ENCODE assay signal across 8 cellular contexts in genomic region chr7:91264083-91264923, GRCh38. TPM values are rescaled to one million over a fixed set of nuclear protein-coding genes. Genes with fewer than 3 reads are reported as not detected.
DNase-seq lines count a peak whose midpoint lies in the region; ATAC-seq and TF ChIP-seq lines count a peak whose summit lies in the region.

Gene FZD1 (plus strand): TSS chr7:91264433. CDS start chr7:91264881, 448 bp downstream.

- H3K9me3 ChIP-seq in ectodermal cell (ENCODE audit: control insufficient read depth, low read length): no peaks in the 10 kb centered on the region

- H3K4me1 ChIP-seq in ectodermal cell (ENCODE audit: control insufficient read depth, insufficient read depth, low read length): peaks cover 11% of the 10 kb centered on the region

- peak within 1 kb of the TSS; percentile 77 for H3K27ac ChIP-seq in ectodermal cell (ENCODE audit: insufficient read depth, low read depth, low read length, poor library complexity, severe bottlenecking)

- H3K4me3 ChIP-seq in BJ (ENCODE audit: low read depth, low read length) (peak within 1 kb of the TSS; percentile 49), WI38 (ENCODE audit: low read depth, low read length) (peak within 1 kb of the TSS; percentile 73), ectodermal cell (ENCODE audit: insufficient read depth, low read depth, low read length) (peak within 1 kb of the TSS; percentile 68), lower leg skin (ENCODE audit: low read depth, poor library complexity, severe bottlenecking) (peak within 1 kb of the TSS; percentile 95)

- DNase-seq in BJ (ENCODE audit: low read depth): peak; percentile 87
- peak; percentile 98 for DNase-seq in NCI-H2171 treated with DMSO at 0.1 percent for 48 hours (lab: John Stamatoyannopoulos, UW)
- peak; percentile 96 to 99 for DNase-seq in lower leg skin (ENCODE audit: low spot score in 2 of 2)
- DNase-seq in stimulated activated CD4-positive, alpha-beta T cell treated with anti-CD3 and anti-CD28 coated beads, Interleukin-4, amount 100 ng/mL, for 1 hour: peak; percentile 60

- H3K27me3 ChIP-seq in BJ (ENCODE audit: control insufficient read depth, insufficient read depth, low read length): no peaks in the 10 kb centered on the region
- H3K27me3 ChIP-seq in ectodermal cell (ENCODE audit: control insufficient read depth, insufficient read depth, low read length, poor library complexity, severe bottlenecking): peaks cover 54% of the 10 kb centered on the region

- TF ChIP-seq POLR2A in lower leg skin (IDR thresholded peaks at IDR 0.05): no peak

- POLR2A ChIA-PET in BJ (lab: Charles Lee): no interaction called here

- intact Hi-C loops in lower leg skin (cut with DNase I; ENCODE audit: low total_unique reads): no loop called here

- H3K36me3 ChIP-seq in BJ (ENCODE audit: control insufficient read depth, insufficient read depth, low read length) (no peaks in the 10 kb centered on the region), ectodermal cell (ENCODE audit: control insufficient read depth, insufficient read depth, low read length) (no peaks in the 10 kb centered on the region)

- WGBS in ectodermal cell, 2 experiments: 0% methylated on average over 89 of the region's 89 CpGs
- 1% methylated on average over 28 to 37 of the region's 89 CpGs for WGBS in lower leg skin, 2 donors

- TF ChIP-seq CTCF in BJ (IDR thresholded peaks at IDR 0.05; ENCODE audit: insufficient read depth, low read depth, low read length): no peak
- no peak for TF ChIP-seq CTCF in WI38 (IDR thresholded peaks at IDR 0.05; ENCODE audit: low read depth, low read length)
- TF ChIP-seq CTCF in lower leg skin (IDR thresholded peaks at IDR 0.05): no peak

- ATAC-seq in GM19035 (IDR thresholded peaks at IDR 0.05; ENCODE audit: unreplicated experiment) (peak; percentile 90), HG03175 (IDR thresholded peaks at IDR 0.05; ENCODE audit: unreplicated experiment) (peak; percentile 92)

- CTCF ChIA-PET in BJ (lab: Yijun Ruan, JAX): interaction anchor here (0.5 to 1.5 kb wide), 3 partner anchors 24 to 181 kb away, joined by 3 to 7 read pairs (median 3); no protein-coding TSS in a partner anchor

RNA-seq across cellular contexts. Expression of gene FZD1, which starts in this region (rescaled TPM):
- polyA plus RNA-seq in BJ (2011; rRNA removed): 3.9 and 4.5 TPM in 2 replicates
- polyA minus RNA-seq in BJ (2011; rRNA and poly(A)+ RNA removed): 5.1 and 5.4 TPM in 2 replicates
- polyA plus RNA-seq in ectodermal cell (2013, experiment 1 of 4): 19.3 TPM
- polyA plus RNA-seq in ectodermal cell (2013, experiment 2 of 4): 17.4 TPM
- 11.5 TPM for polyA plus RNA-seq in ectodermal cell (2013, experiment 3 of 4)
- polyA plus RNA-seq in ectodermal cell (2013, experiment 4 of 4): 13.4 TPM
- total RNA-seq in lower leg skin: 10 to 100 TPM; 18.7 to 55.1 (median 33.9) TPM

Comparison
In these comparisons a context has a peak if more than half of its experiments do, and no peak if none do; other contexts are left out.
1. Peak in every context shown above with its lines: DNase-seq, ATAC-seq, H3K4me3 ChIP-seq and H3K27ac ChIP-seq.